ENCODE assay signal across 14 cellular contexts in the genomic region with DNA sequence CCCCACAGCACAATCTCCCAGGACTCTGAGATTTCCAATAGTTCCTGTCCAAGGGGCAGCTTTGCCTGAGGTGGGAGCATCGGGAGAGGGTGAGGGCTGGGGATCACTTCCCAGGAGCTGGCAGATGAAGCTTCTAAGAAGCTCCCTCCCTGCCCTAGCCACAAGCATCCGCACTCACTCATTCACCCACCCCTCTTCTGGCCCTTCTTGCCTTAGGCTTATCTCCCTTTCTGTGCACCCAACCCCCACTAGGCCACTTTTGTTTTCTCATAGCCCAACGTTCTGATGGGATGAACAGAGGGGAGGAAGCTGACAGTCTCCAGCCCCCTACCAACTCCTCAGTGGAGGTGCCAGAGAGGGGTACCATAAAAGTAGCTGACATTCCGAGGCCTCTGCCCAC. TPM values are rescaled to one million over a fixed set of nuclear protein-coding genes. Genes with fewer than 3 reads are reported as not detected.
A peak's percentile ranks its signal among the peaks of the same experiment; 100 is the strongest.
DNase-seq lines count a peak whose midpoint lies in the region; ATAC-seq and TF ChIP-seq lines count a peak whose summit lies in the region.
"Had no signal": no experiment of that assay in that cellular context is flagged by ENCODE, and none has a peak within 500 bp of the region (broad histone marks: within the 10 kb centered on the region; RNA-seq: fewer than 3 reads in every experiment).

No MANE protein-coding gene starts in this region.

- CTCF ChIA-PET in WTC11 (lab: Charles Lee) = interaction anchor here (0.8 to 10.0 kb wide), 25 partner anchors 9 to 212 kb away, joined by 3 to 406 read pairs (median 20); a partner anchor contains a TSS

- H3K27me3 Mint-ChIP-seq in WTC11 (ENCODE audit: low read depth) = peaks cover 6% of the 10 kb centered on the region; the same call in 1 of the 2 replicates
- H3K27me3 Mint-ChIP-seq in chondrocyte (ENCODE audit: low read depth) = peaks cover 52% of the 10 kb centered on the region

- H3K36me3 ChIP-seq in HUES6 (ENCODE audit: control insufficient read depth, insufficient read depth, low read length) (no peaks in the 10 kb centered on the region), iPS-18a (ENCODE audit: control insufficient read depth, low read depth, low read length) (no peaks in the 10 kb centered on the region), rectal smooth muscle tissue (ENCODE audit: control insufficient read depth, insufficient read depth, low read length) (no peaks in the 10 kb centered on the region)
- H3K36me3 ChIP-seq: adrenal gland had no signal

- H3K4me1 ChIP-seq in HUES6 (ENCODE audit: control insufficient read depth, insufficient read depth, low read length) (peaks cover 49% of the 10 kb centered on the region), iPS-18a (ENCODE audit: control insufficient read depth, low read depth, low read length) (peaks cover 38% of the 10 kb centered on the region), rectal smooth muscle tissue (ENCODE audit: control insufficient read depth, insufficient read depth, low read length) (no peaks in the 10 kb centered on the region)

- H3K27ac ChIP-seq in HUES6 (ENCODE audit: low read depth, low read length) (no peak overlapping the region), iPS-18a (ENCODE audit: low read length) (no peak overlapping the region), rectal smooth muscle tissue (ENCODE audit: low read depth, low read length) (peak overlapping the region; percentile 56)
- H3K27ac ChIP-seq: SK-N-MC had no signal

- ATAC-seq in WTC11 (no peak), GM18517 (IDR thresholded peaks at IDR 0.05; ENCODE audit: unreplicated experiment) (no peak)
- ATAC-seq: activated CD8-positive, alpha-beta T cell treated with anti-CD3 and anti-CD28 coated beads for 36 hours had no signal

- H3K27ac Mint-ChIP-seq in WTC11 = no peak overlapping the region
- no peak overlapping the region for H3K27ac Mint-ChIP-seq in chondrocyte (ENCODE audit: unreplicated experiment)
- H3K27ac Mint-ChIP-seq: activated CD8-positive, alpha-beta T cell treated with anti-CD3 and anti-CD28 coated beads for 36 hours; activated T-helper 1 cell treated with anti-CD3 and anti-CD28 coated beads, Interleukin-12 subunit alpha, Interleukin-12 subunit beta, Interleukin-2, Interleukin-4 antibody, amounts not matched to agents 30 ng/mL and 10 ng/mL and 1 ng/mL, durations not matched to agents 14 hours and 24 hours and 36 hours; stimulated activated naive CD8-positive, alpha-beta T cell treated with anti-CD3 and anti-CD28 coated beads, Interleukin-15, Interleukin-2, amounts not matched to agents 100 ng/mL and 50 ng/mL, for 24 hours had no signal

- H3K9ac ChIP-seq in HUES6 (ENCODE audit: low read length) = no peak overlapping the region
- no peak overlapping the region for H3K9ac ChIP-seq in iPS-18a (ENCODE audit: low read length)
- H3K9ac ChIP-seq in rectal smooth muscle tissue (ENCODE audit: low read length) = no peak overlapping the region

- peaks cover 59% of the 10 kb centered on the region for H3K27me3 ChIP-seq in HUES6 (ENCODE audit: control insufficient read depth, insufficient read depth, low read length)
- no peaks in the 10 kb centered on the region for H3K27me3 ChIP-seq in iPS-18a (ENCODE audit: control insufficient read depth, insufficient read depth, low read length)
- H3K27me3 ChIP-seq in rectal smooth muscle tissue (ENCODE audit: control insufficient read depth, insufficient read depth, low read length) = peaks cover 15% of the 10 kb centered on the region

- H3K9me3 Mint-ChIP-seq in WTC11 (no peaks in the 10 kb centered on the region), chondrocyte (ENCODE audit: low read depth) (no peaks in the 10 kb centered on the region)
- H3K9me3 Mint-ChIP-seq: activated CD8-positive, alpha-beta T cell treated with anti-CD3 and anti-CD28 coated beads for 36 hours; activated T-helper 1 cell treated with anti-CD3 and anti-CD28 coated beads, Interleukin-12 subunit alpha, Interleukin-12 subunit beta, Interleukin-2, Interleukin-4 antibody, amounts not matched to agents 30 ng/mL and 10 ng/mL and 1 ng/mL, durations not matched to agents 14 hours and 24 hours and 36 hours; stimulated activated naive CD8-positive, alpha-beta T cell treated with anti-CD3 and anti-CD28 coated beads, Interleukin-15, Interleukin-2, amounts not matched to agents 100 ng/mL and 50 ng/mL, for 24 hours had no signal

- H3K9me3 ChIP-seq in HUES6 (ENCODE audit: control insufficient read depth, insufficient read depth, low read depth, low read length) (no peaks in the 10 kb centered on the region), iPS-18a (ENCODE audit: control insufficient read depth, low read depth, low read length) (no peaks in the 10 kb centered on the region)
- H3K9me3 ChIP-seq: adrenal gland had no signal

- DNase-seq in WTC11 (ENCODE audit: low spot score) (peak; percentile 20), activated gamma-delta T cell (lab: John Stamatoyannopoulos, UW) (no peak), chondrocyte (ENCODE audit: low spot score) (no peak), anterior cingulate cortex (lab: John Stamatoyannopoulos, UW) (no peak)
- DNase-seq: activated CD8-positive, alpha-beta T cell treated with anti-CD3 and anti-CD28 coated beads for 36 hours; HCEC 1CT had no signal

- POLR2A ChIA-PET in WTC11 (lab: Charles Lee) = interaction anchor here (0.5 to 2.2 kb wide), 10 partner anchors 32 to 258 kb away, joined by 3 to 11 read pairs (median 4); a partner anchor contains a TSS

- TF ChIP-seq CTCF in WTC11 (IDR thresholded peaks at IDR 0.05) (no peak), chondrocyte (IDR thresholded peaks at IDR 0.05) (no peak)

- H3K4me1 Mint-ChIP-seq in WTC11 (peaks cover 49% of the 10 kb centered on the region), chondrocyte (ENCODE audit: low read depth) (peaks cover 28% of the 10 kb centered on the region)

- peaks cover 5% of the 10 kb centered on the region; the same call in 1 of the 2 replicates for H3K36me3 Mint-ChIP-seq in WTC11
- H3K36me3 Mint-ChIP-seq in chondrocyte (ENCODE audit: low read depth) = no peaks in the 10 kb centered on the region

- peak overlapping the region; percentile 70 for H3K4me3 Mint-ChIP-seq in WTC11
- H3K4me3 Mint-ChIP-seq in chondrocyte (ENCODE audit: unreplicated experiment) = no peak overlapping the region
- H3K4me3 Mint-ChIP-seq: activated CD8-positive, alpha-beta T cell treated with anti-CD3 and anti-CD28 coated beads for 36 hours; activated T-helper 1 cell treated with anti-CD3 and anti-CD28 coated beads, Interleukin-12 subunit alpha, Interleukin-12 subunit beta, Interleukin-2, Interleukin-4 antibody, amounts not matched to agents 30 ng/mL and 10 ng/mL and 1 ng/mL, durations not matched to agents 14 hours and 24 hours and 36 hours; stimulated activated naive CD8-positive, alpha-beta T cell treated with anti-CD3 and anti-CD28 coated beads, Interleukin-15, Interleukin-2, amounts not matched to agents 100 ng/mL and 50 ng/mL, for 24 hours had no signal

- peak overlapping the region; percentile 59 for H3K4me3 ChIP-seq in HUES6 (ENCODE audit: low read depth, low read length)
- H3K4me3 ChIP-seq in iPS-18a (ENCODE audit: low read length) = peak overlapping the region; percentile 60
- peak overlapping the region; percentile 16 for H3K4me3 ChIP-seq in rectal smooth muscle tissue (ENCODE audit: low read length)
- H3K4me3 ChIP-seq: adrenal gland, SK-N-MC had no signal

TF ChIP-seq in WTC11, 78 proteins besides CTCF, POLR2A, EP300 and RAD21 (continues in another document):
- TF ChIP-seq, protein P1, sequence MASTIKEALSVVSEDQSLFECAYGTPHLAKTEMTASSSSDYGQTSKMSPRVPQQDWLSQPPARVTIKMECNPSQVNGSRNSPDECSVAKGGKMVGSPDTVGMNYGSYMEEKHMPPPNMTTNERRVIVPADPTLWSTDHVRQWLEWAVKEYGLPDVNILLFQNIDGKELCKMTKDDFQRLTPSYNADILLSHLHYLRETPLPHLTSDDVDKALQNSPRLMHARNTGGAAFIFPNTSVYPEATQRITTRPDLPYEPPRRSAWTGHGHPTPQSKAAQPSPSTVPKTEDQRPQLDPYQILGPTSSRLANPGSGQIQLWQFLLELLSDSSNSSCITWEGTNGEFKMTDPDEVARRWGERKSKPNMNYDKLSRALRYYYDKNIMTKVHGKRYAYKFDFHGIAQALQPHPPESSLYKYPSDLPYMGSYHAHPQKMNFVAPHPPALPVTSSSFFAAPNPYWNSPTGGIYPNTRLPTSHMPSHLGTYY (CRISPR knock-in tag; IDR thresholded peaks at IDR 0.05) = no peak
- TF ChIP-seq, protein P2, sequence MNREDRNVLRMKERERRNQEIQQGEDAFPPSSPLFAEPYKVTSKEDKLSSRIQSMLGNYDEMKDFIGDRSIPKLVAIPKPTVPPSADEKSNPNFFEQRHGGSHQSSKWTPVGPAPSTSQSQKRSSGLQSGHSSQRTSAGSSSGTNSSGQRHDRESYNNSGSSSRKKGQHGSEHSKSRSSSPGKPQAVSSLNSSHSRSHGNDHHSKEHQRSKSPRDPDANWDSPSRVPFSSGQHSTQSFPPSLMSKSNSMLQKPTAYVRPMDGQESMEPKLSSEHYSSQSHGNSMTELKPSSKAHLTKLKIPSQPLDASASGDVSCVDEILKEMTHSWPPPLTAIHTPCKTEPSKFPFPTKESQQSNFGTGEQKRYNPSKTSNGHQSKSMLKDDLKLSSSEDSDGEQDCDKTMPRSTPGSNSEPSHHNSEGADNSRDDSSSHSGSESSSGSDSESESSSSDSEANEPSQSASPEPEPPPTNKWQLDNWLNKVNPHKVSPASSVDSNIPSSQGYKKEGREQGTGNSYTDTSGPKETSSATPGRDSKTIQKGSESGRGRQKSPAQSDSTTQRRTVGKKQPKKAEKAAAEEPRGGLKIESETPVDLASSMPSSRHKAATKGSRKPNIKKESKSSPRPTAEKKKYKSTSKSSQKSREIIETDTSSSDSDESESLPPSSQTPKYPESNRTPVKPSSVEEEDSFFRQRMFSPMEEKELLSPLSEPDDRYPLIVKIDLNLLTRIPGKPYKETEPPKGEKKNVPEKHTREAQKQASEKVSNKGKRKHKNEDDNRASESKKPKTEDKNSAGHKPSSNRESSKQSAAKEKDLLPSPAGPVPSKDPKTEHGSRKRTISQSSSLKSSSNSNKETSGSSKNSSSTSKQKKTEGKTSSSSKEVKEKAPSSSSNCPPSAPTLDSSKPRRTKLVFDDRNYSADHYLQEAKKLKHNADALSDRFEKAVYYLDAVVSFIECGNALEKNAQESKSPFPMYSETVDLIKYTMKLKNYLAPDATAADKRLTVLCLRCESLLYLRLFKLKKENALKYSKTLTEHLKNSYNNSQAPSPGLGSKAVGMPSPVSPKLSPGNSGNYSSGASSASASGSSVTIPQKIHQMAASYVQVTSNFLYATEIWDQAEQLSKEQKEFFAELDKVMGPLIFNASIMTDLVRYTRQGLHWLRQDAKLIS (CRISPR knock-in tag; IDR thresholded peaks at IDR 0.05; ENCODE audit: borderline replicate concordance) = no peak
- TF ChIP-seq ATF1 (CRISPR knock-in tag; IDR thresholded peaks at IDR 0.05) (no peak), SMAD4 (CRISPR knock-in tag; IDR thresholded peaks at IDR 0.05) (no peak)
- TF ChIP-seq, protein P3, sequence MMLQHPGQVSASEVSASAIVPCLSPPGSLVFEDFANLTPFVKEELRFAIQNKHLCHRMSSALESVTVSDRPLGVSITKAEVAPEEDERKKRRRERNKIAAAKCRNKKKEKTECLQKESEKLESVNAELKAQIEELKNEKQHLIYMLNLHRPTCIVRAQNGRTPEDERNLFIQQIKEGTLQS (CRISPR knock-in tag; conservative IDR thresholded peaks at IDR 0.05) = no peak

RNA-seq across cellular contexts. Expression of a gene that starts 3.7 kb away (rescaled TPM):
- 105 to 108 TPM (median 108 TPM) in 3 replicates for total RNA-seq in WTC11 (2021)
- 10.9 to 85.4 TPM (median 82.9 TPM) in 3 replicates for total RNA-seq in chondrocyte
- total RNA-seq: activated T-helper 1 cell treated with anti-CD3 and anti-CD28 coated beads, Interleukin-12 subunit alpha, Interleukin-12 subunit beta, Interleukin-2, Interleukin-4 antibody, amounts not matched to agents 30 ng/mL and 10 ng/mL and 1 ng/mL, durations not matched to agents 14 hours and 24 hours and 36 hours had no signal

RNA-seq across cellular contexts. Expression of a gene that starts 41.8 kb away (rescaled TPM):
- total RNA-seq in WTC11 (2021) = 79.3 to 83.8 TPM (median 81.5 TPM) in 3 replicates
- total RNA-seq in chondrocyte = 43.8 to 52.4 TPM (median 45.0 TPM) in 3 replicates
